In the genomic region with DNA sequence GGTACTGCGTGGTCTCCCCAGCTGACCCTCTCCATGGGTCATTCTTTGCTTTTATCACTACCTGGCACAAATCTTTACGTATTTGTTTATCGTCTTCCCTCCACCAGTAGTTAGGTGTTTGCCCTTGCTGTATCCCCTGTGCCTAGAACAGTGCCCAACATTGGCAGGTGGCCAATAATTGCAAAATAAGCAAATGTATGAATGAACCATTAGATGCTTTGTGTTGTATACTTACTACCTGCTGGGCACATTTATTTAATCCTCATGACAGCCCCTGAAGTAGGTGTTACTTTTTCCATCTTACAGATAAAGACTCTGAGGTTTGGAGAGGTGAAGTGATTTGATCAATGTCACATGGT, we compare ENCODE assay signal across 1 cellular context.
TF ChIP-seq lines count a peak whose summit lies in the region.

No MANE protein-coding gene starts in this region.

TF ChIP-seq in IMR-90, 13 proteins besides CTCF, POLR2A, EP300 and RAD21:
- TF ChIP-seq NFE2L2 (IDR thresholded peaks at IDR 0.05; ENCODE audit: low read depth, low read length) (no peak), CEBPB (IDR thresholded peaks at IDR 0.05; ENCODE audit: low read depth, low read length) (no peak), MAFK (IDR thresholded peaks at IDR 0.05; ENCODE audit: low read depth, low read length) (no peak), CHD1 (IDR thresholded peaks at IDR 0.05; ENCODE audit: low read depth, low read length) (no peak), MAZ (IDR thresholded peaks at IDR 0.05; ENCODE audit: borderline replicate concordance, low read depth, low read length) (no peak), MXI1 (IDR thresholded peaks at IDR 0.05; ENCODE audit: borderline replicate concordance, low read depth, low read length) (no peak), RFX5 (IDR thresholded peaks at IDR 0.05; ENCODE audit: low read depth, low read length) (no peak), RCOR1 (IDR thresholded peaks at IDR 0.05; ENCODE audit: insufficient replicate concordance, low read length) (no peak), SMC3 (IDR thresholded peaks at IDR 0.05; ENCODE audit: low read depth, low read length) (no peak), BHLHE40 (IDR thresholded peaks at IDR 0.05; ENCODE audit: low read depth, low read length) (no peak), FOS (IDR thresholded peaks at IDR 0.05; ENCODE audit: low read depth, low read length) (no peak)
- TF ChIP-seq, protein P1, sequence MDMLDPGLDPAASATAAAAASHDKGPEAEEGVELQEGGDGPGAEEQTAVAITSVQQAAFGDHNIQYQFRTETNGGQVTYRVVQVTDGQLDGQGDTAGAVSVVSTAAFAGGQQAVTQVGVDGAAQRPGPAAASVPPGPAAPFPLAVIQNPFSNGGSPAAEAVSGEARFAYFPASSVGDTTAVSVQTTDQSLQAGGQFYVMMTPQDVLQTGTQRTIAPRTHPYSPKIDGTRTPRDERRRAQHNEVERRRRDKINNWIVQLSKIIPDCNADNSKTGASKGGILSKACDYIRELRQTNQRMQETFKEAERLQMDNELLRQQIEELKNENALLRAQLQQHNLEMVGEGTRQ (IDR thresholded peaks at IDR 0.05; ENCODE audit: low read depth, low read length) = no peak
- TF ChIP-seq, protein P2, sequence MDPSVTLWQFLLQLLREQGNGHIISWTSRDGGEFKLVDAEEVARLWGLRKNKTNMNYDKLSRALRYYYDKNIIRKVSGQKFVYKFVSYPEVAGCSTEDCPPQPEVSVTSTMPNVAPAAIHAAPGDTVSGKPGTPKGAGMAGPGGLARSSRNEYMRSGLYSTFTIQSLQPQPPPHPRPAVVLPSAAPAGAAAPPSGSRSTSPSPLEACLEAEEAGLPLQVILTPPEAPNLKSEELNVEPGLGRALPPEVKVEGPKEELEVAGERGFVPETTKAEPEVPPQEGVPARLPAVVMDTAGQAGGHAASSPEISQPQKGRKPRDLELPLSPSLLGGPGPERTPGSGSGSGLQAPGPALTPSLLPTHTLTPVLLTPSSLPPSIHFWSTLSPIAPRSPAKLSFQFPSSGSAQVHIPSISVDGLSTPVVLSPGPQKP (IDR thresholded peaks at IDR 0.05; ENCODE audit: borderline replicate concordance, low read depth, low read length) = no peak
